ENCODE assay signal across 8 cellular contexts in the genomic region with DNA sequence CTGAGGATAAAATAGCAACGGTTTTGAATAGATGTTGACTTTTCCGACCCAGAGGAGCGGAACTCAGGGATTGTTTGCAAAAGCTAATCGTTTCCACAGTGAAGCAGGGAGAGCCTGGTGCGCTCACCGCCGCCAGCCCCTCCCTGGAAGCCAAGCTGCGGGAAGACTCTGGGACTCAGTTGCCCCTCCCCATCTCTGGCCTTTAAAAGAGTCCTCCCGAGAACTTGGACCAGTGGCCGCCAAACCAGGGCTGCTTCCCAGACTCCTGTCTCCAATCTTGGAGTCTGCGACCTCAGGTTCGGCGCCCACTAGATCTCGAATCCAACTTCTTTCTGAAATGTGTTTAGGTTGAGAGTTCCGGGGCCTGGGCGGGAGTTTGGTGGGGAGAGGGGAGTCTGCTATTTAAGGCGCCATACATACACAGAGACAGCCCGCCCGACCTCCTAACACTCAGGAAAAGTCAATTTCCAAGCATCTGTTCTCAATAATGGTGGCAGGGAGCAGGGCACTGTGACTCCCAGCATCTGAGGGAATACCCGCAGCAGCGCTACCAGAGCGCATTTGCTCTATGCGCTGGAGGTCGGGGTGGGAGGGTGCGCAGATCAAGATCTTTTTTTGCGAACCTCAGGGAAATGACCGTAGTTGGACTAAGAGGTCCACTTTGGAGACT. TPM values are rescaled to one million over a fixed set of nuclear protein-coding genes. Genes with fewer than 3 reads are reported as not detected.
DNase-seq lines count a peak whose midpoint lies in the region; ATAC-seq and TF ChIP-seq lines count a peak whose summit lies in the region.

No MANE protein-coding gene starts in this region.

- H3K9me2 ChIP-seq in PC-9 (ENCODE audit: insufficient read depth) = no peaks in the 10 kb centered on the region

- H3K27me3 ChIP-seq in PC-9 (ENCODE audit: insufficient read depth, low read depth) = peaks cover 41% of the 10 kb centered on the region
- H3K27me3 ChIP-seq in rectal smooth muscle tissue (ENCODE audit: control insufficient read depth, insufficient read depth, low read length) = peaks cover 10% of the 10 kb centered on the region
- H3K27me3 ChIP-seq in adrenal gland = peaks cover 22% of the 10 kb centered on the region

- no peak overlapping the region for H3K9ac ChIP-seq in rectal smooth muscle tissue (ENCODE audit: low read length)

- H3K27ac ChIP-seq in PC-9 (no peak overlapping the region), rectal smooth muscle tissue (ENCODE audit: low read depth, low read length) (no peak overlapping the region), adrenal gland (no peak overlapping the region)

- H4K20me1 ChIP-seq in PC-9 (ENCODE audit: insufficient read depth) = no peaks in the 10 kb centered on the region

- H3K4me3 ChIP-seq in PC-9 (peak overlapping the region; percentile 59; the same call in 1 of the 2 replicates), fibroblast of villous mesenchyme (ENCODE audit: low read depth, low read length) (peak overlapping the region; percentile 56), rectal smooth muscle tissue (ENCODE audit: low read length) (peak overlapping the region; percentile 65), adrenal gland (no peak overlapping the region)

- H3K36me3 ChIP-seq in PC-9 (ENCODE audit: low read depth) (no peaks in the 10 kb centered on the region), rectal smooth muscle tissue (ENCODE audit: control insufficient read depth, insufficient read depth, low read length) (no peaks in the 10 kb centered on the region), adrenal gland (replicated peaks in 1 of 2) (no peaks in the 10 kb centered on the region)

- no peak for TF ChIP-seq CTCF in PC-9 (conservative IDR thresholded peaks at IDR 0.05)
- no peak for TF ChIP-seq CTCF in fibroblast of villous mesenchyme (IDR thresholded peaks at IDR 0.05; ENCODE audit: insufficient read depth, low read depth, low read length)
- TF ChIP-seq CTCF in adrenal gland (IDR thresholded peaks at IDR 0.05) = no peak

- H3K4me2 ChIP-seq in PC-9 = peak overlapping the region; percentile 93

- POLR2A ChIA-PET in PC-9 (lab: Charles Lee; ENCODE audit: unreplicated experiment) = no interaction called here

- no peaks in the 10 kb centered on the region for H3F3A ChIP-seq in PC-9 (ENCODE audit: insufficient read depth, low read depth)

- H2AFZ ChIP-seq in PC-9 = no peak overlapping the region

- H3K79me2 ChIP-seq in PC-9 (ENCODE audit: low read depth) = no peaks in the 10 kb centered on the region

- BruUV-seq in PC-9 (replicated peaks; lab: Mats Ljungman, UMichigan) = no TSS peak

- CTCF ChIA-PET in PC-9 (lab: Charles Lee) = no interaction called here

- no peak for TF ChIP-seq POLR2A in adrenal gland (IDR thresholded peaks at IDR 0.05)

- WGBS in adrenal gland, 4 donors = 0 to 3% (median 2%) methylated on average over 8 to 27 of the region's 27 CpGs

- no peak for DNase-seq in PC-9
- no peak for DNase-seq in fibroblast of villous mesenchyme (ENCODE audit: low read depth)
- no peak for DNase-seq in COR-L47 (lab: John Stamatoyannopoulos, UW)
- no peak for DNase-seq in NCI-H128 (lab: John Stamatoyannopoulos, UW; ENCODE audit: unreplicated experiment)
- DNase-seq in adrenal gland = no peak
- DNase-seq in NCI-H1436 treated with DMSO at 0.1 percent for 48 hours (lab: John Stamatoyannopoulos, UW) = no peak

- H3K4me1 ChIP-seq in PC-9 (replicated peaks; ENCODE audit: insufficient read depth) (0 out of 2 replicates have a peak, but pooled peaks cover 14% of the 10 kb centered on the region), rectal smooth muscle tissue (ENCODE audit: control insufficient read depth, insufficient read depth, low read length) (no peaks in the 10 kb centered on the region), adrenal gland (replicated peaks in 1 of 2) (no peaks in the 10 kb centered on the region)

- intact Hi-C loops in PC-9 (cut with micrococcal nuclease; ENCODE audit: unreplicated experiment) = no loop called here
- intact Hi-C loops in adrenal gland (cut with DNase I) = no loop called here

- H3K9me3 ChIP-seq in PC-9 (ENCODE audit: insufficient read depth, low read depth) (no peaks in the 10 kb centered on the region), adrenal gland (replicated peaks in 1 of 3) (no peaks in the 10 kb centered on the region)

- ATAC-seq in GM18907 (IDR thresholded peaks at IDR 0.05; ENCODE audit: unreplicated experiment) = peak; percentile 9

RNA-seq across cellular contexts. Expression of a gene that starts 0.8 kb away (rescaled TPM):
- total RNA-seq in PC-9 (2021) = 0.43 and 0.61 TPM in 2 replicates
- total RNA-seq in fibroblast of villous mesenchyme = 15.1 and 20.6 TPM in 2 replicates
- 1 to 10 TPM in 4 of 8 donors, under 1 TPM in 4; 0.09 to 5.9 (median 1.0) TPM for total RNA-seq in adrenal gland
- polyA plus RNA-seq in adrenal gland = 10 to 100 TPM in 1 of 3 donors, 1 to 10 TPM in 2; 2.1 to 10.6 (median 3.0) TPM

Comparison
In these comparisons a context has a peak if more than half of its experiments do, and no peak if none do; other contexts are left out.
1. H3K4me3 ChIP-seq: peak in PC-9 (single experiment), fibroblast of villous mesenchyme (single experiment) and rectal smooth muscle tissue (single experiment); none in adrenal gland (0 of 4).